Comparison of ENCODE assay signal across 20 cellular contexts in the genomic region with DNA sequence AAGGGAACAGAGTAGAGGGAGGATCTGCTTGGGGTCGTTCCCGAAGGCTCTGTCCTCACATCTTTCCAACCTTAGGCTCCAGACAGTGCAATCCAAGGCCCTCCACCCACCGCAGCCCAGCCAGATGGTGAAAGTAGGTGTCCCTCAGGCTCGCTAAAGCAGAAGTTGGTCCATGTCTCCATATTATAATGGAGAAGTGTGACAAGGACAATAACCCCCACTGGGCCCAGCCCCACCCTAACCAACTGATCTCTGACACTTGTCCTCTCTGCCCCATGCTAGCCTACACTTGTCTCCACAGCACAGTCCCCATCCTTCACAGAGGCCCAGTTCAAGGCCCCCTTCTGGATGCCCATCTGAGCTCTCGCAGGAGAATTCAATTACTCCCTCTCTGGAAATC. TPM values are rescaled to one million over a fixed set of nuclear protein-coding genes. Genes with fewer than 3 reads are reported as not detected.
DNase-seq lines count a peak whose midpoint lies in the region; ATAC-seq and TF ChIP-seq lines count a peak whose summit lies in the region.
"Had no signal": no experiment of that assay in that cellular context is flagged by ENCODE, and none has a peak within 500 bp of the region (broad histone marks: within the 10 kb centered on the region; RNA-seq: fewer than 3 reads in every experiment).

No MANE protein-coding gene starts in this region.

- no peaks in the 10 kb centered on the region for H3F3A ChIP-seq in smooth muscle cell (ENCODE audit: low read depth)

- no TSS peak for BruUV-seq in Caco-2 (replicated peaks; lab: Mats Ljungman, UMichigan)

- DNase-seq in Caco-2 (no peak), NOMO-1 treated with DMSO at 0.1 percent for 48 hours (lab: John Stamatoyannopoulos, UW; ENCODE audit: unreplicated experiment) (peak; percentile 54), neural crest cell (ENCODE audit: low read depth, low spot score) (no peak), smooth muscle cell (lab: John Stamatoyannopoulos, UW; ENCODE audit: unreplicated experiment) (no peak), NCI-H2081 treated with DMSO at 0.1 percent for 48 hours (lab: John Stamatoyannopoulos, UW) (no peak)
- DNase-seq: activated CD4-positive, alpha-beta T cell treated with anti-CD3 and anti-CD28 coated beads, Interleukin-2, amount 10 ng/mL, durations not matched to agents 7 days and 5 days; activated effector memory CD4-positive, alpha-beta T cell treated with anti-CD3 and anti-CD28 coated beads, Interleukin-2, amount 50 U/mL, for 16 hours; CD4-positive, alpha-beta memory T cell; dermis blood vessel endothelial cell; DMS153; head of caudate nucleus; NCI-H1105 treated with DMSO at 0.1 percent for 48 hours; NCI-H524 treated with DMSO at 0.1 percent for 48 hours; spleen; stimulated activated CD4-positive, alpha-beta T cell treated with anti-CD3 and anti-CD28 coated beads, Interleukin-4, amount 100 ng/mL, for 4 hours; T-helper 1 cell had no signal

- POLR2A ChIA-PET in Caco-2 (lab: Charles Lee) = no interaction called here

- WGBS in smooth muscle cell (ENCODE audit: low lambda C conversion rate) = 92% methylated on average over 5 of the region's 5 CpGs

- no peaks in the 10 kb centered on the region for H3K36me3 Mint-ChIP-seq in Caco-2 (ENCODE audit: insufficient read depth, unreplicated experiment)
- H3K36me3 Mint-ChIP-seq in dendritic cell treated with granulocyte-macrophage colony-stimulating factor and Interleukin-4, amounts not matched to agents 40 ng/mL and 50 ng/mL, for 4 days (ENCODE audit: low read depth) = no peaks in the 10 kb centered on the region
- H3K36me3 Mint-ChIP-seq in neural crest cell (ENCODE audit: low read depth) = no peaks in the 10 kb centered on the region

- H3K9ac ChIP-seq in smooth muscle cell (ENCODE audit: low read depth) = no peak overlapping the region

- H3K27me3 Mint-ChIP-seq in Caco-2 (ENCODE audit: insufficient read depth, unreplicated experiment) (no peaks in the 10 kb centered on the region), neural crest cell (ENCODE audit: low read depth) (no peaks in the 10 kb centered on the region)
- H3K27me3 Mint-ChIP-seq in dendritic cell treated with granulocyte-macrophage colony-stimulating factor and Interleukin-4, amounts not matched to agents 40 ng/mL and 50 ng/mL, for 4 days = no peaks in the 10 kb centered on the region
- H3K27me3 Mint-ChIP-seq: activated CD4-positive, alpha-beta T cell treated with anti-CD3 and anti-CD28 coated beads, Interleukin-2, amount 10 ng/mL, durations not matched to agents 7 days and 5 days; CD4-positive, alpha-beta memory T cell had no signal

- H3K36me3 ChIP-seq in Caco-2 (ENCODE audit: control insufficient read depth, insufficient read depth, low read length) (no peaks in the 10 kb centered on the region), smooth muscle cell (ENCODE audit: low read depth) (no peaks in the 10 kb centered on the region)
- H3K36me3 ChIP-seq: breast epithelium had no signal

- H3K4me1 ChIP-seq in Caco-2 (peaks cover 5% of the 10 kb centered on the region; the same call in 1 of the 2 replicates), smooth muscle cell (ENCODE audit: low read depth) (peaks cover 14% of the 10 kb centered on the region)
- H3K4me1 ChIP-seq: breast epithelium had no signal

- peaks cover 22% of the 10 kb centered on the region for H3K4me1 Mint-ChIP-seq in Caco-2 (ENCODE audit: low read depth, unreplicated experiment)
- H3K4me1 Mint-ChIP-seq in dendritic cell treated with granulocyte-macrophage colony-stimulating factor and Interleukin-4, amounts not matched to agents 40 ng/mL and 50 ng/mL, for 4 days (ENCODE audit: low read depth) = peaks cover 64% of the 10 kb centered on the region
- peaks cover 34% of the 10 kb centered on the region for H3K4me1 Mint-ChIP-seq in neural crest cell

- no peak overlapping the region for H2AFZ ChIP-seq in smooth muscle cell (ENCODE audit: low read depth)

- intact Hi-C loops in Caco-2 (cut with micrococcal nuclease; ENCODE audit: unreplicated experiment) = no loop called here
- intact Hi-C loops in dendritic cell treated with granulocyte-macrophage colony-stimulating factor and Interleukin-4, amounts not matched to agents 40 ng/mL and 50 ng/mL, for 4 days (cut with micrococcal nuclease) = no loop called here

- peak overlapping the region; percentile 13 for H3K27ac Mint-ChIP-seq in Caco-2 (ENCODE audit: unreplicated experiment)
- peak overlapping the region; percentile 82 for H3K27ac Mint-ChIP-seq in dendritic cell treated with granulocyte-macrophage colony-stimulating factor and Interleukin-4, amounts not matched to agents 40 ng/mL and 50 ng/mL, for 4 days
- peak overlapping the region; percentile 82 for H3K27ac Mint-ChIP-seq in neural crest cell (ENCODE audit: unreplicated experiment)
- H3K27ac Mint-ChIP-seq: activated CD4-positive, alpha-beta T cell treated with anti-CD3 and anti-CD28 coated beads, Interleukin-2, amount 10 ng/mL, durations not matched to agents 7 days and 5 days had no signal

- H3K4me3 Mint-ChIP-seq in Caco-2 (ENCODE audit: unreplicated experiment) = no peak overlapping the region
- no peak overlapping the region for H3K4me3 Mint-ChIP-seq in dendritic cell treated with granulocyte-macrophage colony-stimulating factor and Interleukin-4, amounts not matched to agents 40 ng/mL and 50 ng/mL, for 4 days
- H3K4me3 Mint-ChIP-seq in neural crest cell = no peak overlapping the region
- H3K4me3 Mint-ChIP-seq: activated CD4-positive, alpha-beta T cell treated with anti-CD3 and anti-CD28 coated beads, Interleukin-2, amount 10 ng/mL, durations not matched to agents 7 days and 5 days; CD4-positive, alpha-beta memory T cell had no signal

- CTCF ChIA-PET in Caco-2 (lab: Charles Lee) = no interaction called here

- H3K4me3 ChIP-seq in Caco-2 (ENCODE audit: low read depth, low read length) = no peak overlapping the region
- H3K4me3 ChIP-seq in smooth muscle cell = no peak overlapping the region
- H3K4me3 ChIP-seq: breast epithelium, spleen had no signal

- H3K4me2 ChIP-seq in smooth muscle cell = no peak overlapping the region

- no peaks in the 10 kb centered on the region for H3K9me3 Mint-ChIP-seq in Caco-2 (ENCODE audit: unreplicated experiment)
- H3K9me3 Mint-ChIP-seq in dendritic cell treated with granulocyte-macrophage colony-stimulating factor and Interleukin-4, amounts not matched to agents 40 ng/mL and 50 ng/mL, for 4 days = no peaks in the 10 kb centered on the region
- H3K9me3 Mint-ChIP-seq in neural crest cell = no peaks in the 10 kb centered on the region
- H3K9me3 Mint-ChIP-seq: activated CD4-positive, alpha-beta T cell treated with anti-CD3 and anti-CD28 coated beads, Interleukin-2, amount 10 ng/mL, durations not matched to agents 7 days and 5 days; CD4-positive, alpha-beta memory T cell had no signal

- H3K27ac ChIP-seq in smooth muscle cell (ENCODE audit: low read depth) = no peak overlapping the region
- H3K27ac ChIP-seq: breast epithelium had no signal

- H3K9me3 ChIP-seq in Caco-2 = no peaks in the 10 kb centered on the region
- no peaks in the 10 kb centered on the region for H3K9me3 ChIP-seq in smooth muscle cell (replicated peaks; ENCODE audit: low read depth)
- H3K9me3 ChIP-seq: breast epithelium, spleen had no signal

- ATAC-seq in GM18498 (IDR thresholded peaks at IDR 0.05; ENCODE audit: unreplicated experiment) = no peak
- ATAC-seq: HCT116 had no signal

- peaks cover 49% of the 10 kb centered on the region for H4K20me1 ChIP-seq in smooth muscle cell (ENCODE audit: low read depth)

- no peaks in the 10 kb centered on the region for H3K79me2 ChIP-seq in smooth muscle cell (ENCODE audit: low read depth)

- H3K27me3 ChIP-seq in Caco-2 (replicated peaks; ENCODE audit: control insufficient read depth, insufficient read depth, low read length) (no peaks in the 10 kb centered on the region), smooth muscle cell (ENCODE audit: low read depth) (no peaks in the 10 kb centered on the region)
- H3K27me3 ChIP-seq: breast epithelium, spleen had no signal

- TF ChIP-seq CTCF in Caco-2 (IDR thresholded peaks at IDR 0.05; ENCODE audit: insufficient read depth in 1 of 2, low read depth in 1 of 2, low read length in 1 of 2, severe bottlenecking in 1 of 2, unreplicated experiment in 1 of 2) (no peak), neural crest cell (conservative IDR thresholded peaks at IDR 0.05) (no peak), smooth muscle cell (IDR thresholded peaks at IDR 0.05; ENCODE audit: borderline replicate concordance, insufficient read depth, poor library complexity, severe bottlenecking) (no peak)

RNA-seq across cellular contexts. Expression of a gene that starts 48.7 kb away (rescaled TPM):
- 40.4 and 41.1 TPM in 2 replicates for total RNA-seq in Caco-2 (2022)
- 57.1 and 58.7 TPM in 2 replicates for total RNA-seq in neural crest cell
- 17.9 and 22.7 TPM in 2 replicates for total RNA-seq in smooth muscle cell
- polyA plus RNA-seq in smooth muscle cell = 34.8 and 45.0 TPM in 2 replicates

Comparison
In these comparisons a context has a peak if more than half of its experiments do, and no peak if none do; other contexts are left out.
1. H3K27ac Mint-ChIP-seq: peak in every context shown above with its lines; median percentile 82 in dendritic cell treated with granulocyte-macrophage colony-stimulating factor and Interleukin-4, amounts not matched to agents 40 ng/mL and 50 ng/mL, for 4 days; 82 in neural crest cell; 13 in Caco-2.